10 cellular contexts compared by ENCODE assay signal in the genomic region with DNA sequence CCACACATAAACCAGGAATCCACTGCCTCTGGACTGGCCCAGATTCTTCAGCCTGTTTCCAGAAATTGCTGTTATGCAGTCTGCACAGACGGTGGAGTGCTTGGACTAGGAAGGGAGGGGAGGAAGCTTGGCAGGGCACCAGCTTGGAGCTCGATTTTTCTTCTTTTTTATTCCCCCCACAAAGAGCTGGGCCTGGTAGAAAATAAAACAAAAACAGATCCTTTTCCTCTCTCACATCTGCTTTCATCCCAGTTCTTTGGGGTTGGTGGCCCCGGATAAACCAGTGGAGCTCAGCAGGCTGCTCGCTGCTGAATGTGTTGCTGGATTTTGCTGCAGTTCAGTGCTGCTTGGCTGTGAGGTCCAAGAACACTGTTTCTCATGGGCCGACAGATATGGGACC. TPM values are rescaled to one million over a fixed set of nuclear protein-coding genes. Genes with fewer than 3 reads are reported as not detected.
A peak's percentile ranks its signal among the peaks of the same experiment; 100 is the strongest.
DNase-seq lines count a peak whose midpoint lies in the region; ATAC-seq and TF ChIP-seq lines count a peak whose summit lies in the region.
"Had no signal": no experiment of that assay in that cellular context is flagged by ENCODE, and none has a peak within 500 bp of the region (broad histone marks: within the 10 kb centered on the region; RNA-seq: fewer than 3 reads in every experiment).

No MANE protein-coding gene starts in this region.

- no peaks in the 10 kb centered on the region for H3K79me2 ChIP-seq in smooth muscle cell (ENCODE audit: low read depth)

- no peak overlapping the region for H2AFZ ChIP-seq in IMR-90 (replicated peaks; ENCODE audit: low read length, poor library complexity)
- H2AFZ ChIP-seq in smooth muscle cell (ENCODE audit: low read depth): no peak overlapping the region

- no peaks in the 10 kb centered on the region for H3K79me1 ChIP-seq in IMR-90 (ENCODE audit: low read depth in 1 of 2, low read length in 2 of 2)

- H3K9ac ChIP-seq in IMR-90 (ENCODE audit: low read depth, low read length): no peak overlapping the region
- no peak overlapping the region for H3K9ac ChIP-seq in smooth muscle cell (ENCODE audit: low read depth)

- TF ChIP-seq RAD21 in IMR-90 (IDR thresholded peaks at IDR 0.05; ENCODE audit: low read length): peak; percentile 44

- H3F3A ChIP-seq in smooth muscle cell (ENCODE audit: low read depth): no peaks in the 10 kb centered on the region

- no peak overlapping the region for H2BK5ac ChIP-seq in IMR-90 (ENCODE audit: low read depth, low read length, poor library complexity, severe bottlenecking)

- dilution Hi-C loops in IMR-90 (cut with HindIII; ENCODE audit: low sequenced_read_pairs, unreplicated experiment): no loop called here

- H3K9me3 ChIP-seq in IMR-90 (ENCODE audit: control insufficient read depth, insufficient read depth, low read length) (no peaks in the 10 kb centered on the region), smooth muscle cell (replicated peaks; ENCODE audit: low read depth) (no peaks in the 10 kb centered on the region)

- no peak overlapping the region for H3K4me2 ChIP-seq in IMR-90 (ENCODE audit: low read depth, low read length)
- no peak overlapping the region for H3K4me2 ChIP-seq in smooth muscle cell

- no peak overlapping the region for H3K14ac ChIP-seq in IMR-90 (replicated peaks; ENCODE audit: low read depth, low read length)

- H3K27ac Mint-ChIP-seq in stimulated activated naive CD8-positive, alpha-beta T cell treated with anti-CD3 and anti-CD28 coated beads, Interleukin-15, amount 100 ng/mL, for 72 hours: no peak overlapping the region

- H3K27ac ChIP-seq in IMR-90 (ENCODE audit: insufficient read depth, low read length) (no peak overlapping the region), angular gyrus (ENCODE audit: low read depth, low read length) (peak overlapping the region; percentile 78), smooth muscle cell (ENCODE audit: low read depth) (no peak overlapping the region)

- in situ Hi-C loops in IMR-90 (cut with MboI; ENCODE audit: low sequenced_read_pairs): no loop called here

- H3K23ac ChIP-seq in IMR-90 (ENCODE audit: low read depth, low read length): no peak overlapping the region

- H2AK9ac ChIP-seq in IMR-90 (replicated peaks; ENCODE audit: low read depth, low read length, poor library complexity): no peak overlapping the region

- H3K9me1 ChIP-seq in IMR-90 (ENCODE audit: insufficient read depth, low read length): no peaks in the 10 kb centered on the region

- no peaks in the 10 kb centered on the region for H4K20me1 ChIP-seq in IMR-90 (ENCODE audit: insufficient read depth, low read length)
- no peaks in the 10 kb centered on the region for H4K20me1 ChIP-seq in smooth muscle cell (ENCODE audit: low read depth)

- CTCF ChIA-PET in IMR-90 (lab: Yijun Ruan, JAX): interaction anchor here (0.5 kb wide), 1 partner anchor 211 kb away, joined by 3 read pairs; no protein-coding TSS in a partner anchor

- peak; percentile 29 for TF ChIP-seq CTCF in IMR-90 (conservative IDR thresholded peaks at IDR 0.05; ENCODE audit: low read depth, low read length)
- peak; percentile 15 for TF ChIP-seq CTCF in smooth muscle cell (IDR thresholded peaks at IDR 0.05; ENCODE audit: borderline replicate concordance, insufficient read depth, poor library complexity, severe bottlenecking)

- H3K27me3 ChIP-seq in IMR-90 (ENCODE audit: control insufficient read depth, insufficient read depth, low read length): peaks cover 2% of the 10 kb centered on the region; the same call in 1 of the 2 replicates
- H3K27me3 ChIP-seq in smooth muscle cell (ENCODE audit: low read depth): no peaks in the 10 kb centered on the region

- TF ChIP-seq POLR2A in IMR-90 (IDR thresholded peaks at IDR 0.05; ENCODE audit: low read depth, low read length): no peak

- no peak overlapping the region for H3K18ac ChIP-seq in IMR-90 (ENCODE audit: low read depth, low read length)

- H3K36me3 ChIP-seq in IMR-90 (ENCODE audit: control insufficient read depth, insufficient read depth, low read length) (no peaks in the 10 kb centered on the region), smooth muscle cell (ENCODE audit: low read depth) (no peaks in the 10 kb centered on the region)

- no TSS peak for BruUV-seq in IMR-90 (replicated peaks; lab: Mats Ljungman, UMichigan)

- 10% methylated on average over 2 of the region's 5 CpGs; no CpG with 5 or more reads in 1 of the 2 experiments for whole genome bisulfite sequencing in IMR-90 (ENCODE audit: extremely low coverage in 2 of 2, insufficient read length in 1 of 2), 2 experiments
- WGBS in smooth muscle cell (ENCODE audit: low lambda C conversion rate): 38% methylated on average over 5 of the region's 5 CpGs

- H3K9me3 Mint-ChIP-seq in stimulated activated naive CD8-positive, alpha-beta T cell treated with anti-CD3 and anti-CD28 coated beads, Interleukin-15, amount 100 ng/mL, for 72 hours: peaks cover 10 to 11% of the 10 kb centered on the region in 2 donors

- no peak overlapping the region for H4K8ac ChIP-seq in IMR-90 (ENCODE audit: low read depth in 2 of 2, low read length in 2 of 2)

- no peaks in the 10 kb centered on the region for H3K27me3 Mint-ChIP-seq in stimulated activated naive CD8-positive, alpha-beta T cell treated with anti-CD3 and anti-CD28 coated beads, Interleukin-15, amount 100 ng/mL, for 72 hours

- intact Hi-C loops in IMR-90 (cut with micrococcal nuclease): loop anchor here (1.0 kb wide), 1 partner anchor 211 kb away; no protein-coding TSS in a partner anchor

- H4K5ac ChIP-seq in IMR-90 (ENCODE audit: low read depth, low read length): no peak overlapping the region

- no peak overlapping the region for H3K4me3 Mint-ChIP-seq in stimulated activated naive CD8-positive, alpha-beta T cell treated with anti-CD3 and anti-CD28 coated beads, Interleukin-15, amount 100 ng/mL, for 72 hours

- H3K4me3 ChIP-seq in IMR-90 (ENCODE audit: insufficient read depth, low read depth, low read length) (no peak overlapping the region), smooth muscle cell (no peak overlapping the region)

- no peak overlapping the region for H2BK15ac ChIP-seq in IMR-90 (ENCODE audit: low read depth, low read length)

- POLR2A ChIA-PET in IMR-90 (lab: Charles Lee; ENCODE audit: unreplicated experiment): no interaction called here

- H3K56ac ChIP-seq in IMR-90 (ENCODE audit: extremely low read depth, insufficient read depth, low read length): no peak overlapping the region

- no peaks in the 10 kb centered on the region for H3K4me1 Mint-ChIP-seq in stimulated activated naive CD8-positive, alpha-beta T cell treated with anti-CD3 and anti-CD28 coated beads, Interleukin-15, amount 100 ng/mL, for 72 hours

- H4K91ac ChIP-seq in IMR-90 (ENCODE audit: insufficient read depth, low read depth, low read length): no peak overlapping the region

- no peak overlapping the region for H2BK120ac ChIP-seq in IMR-90 (ENCODE audit: low read depth, low read length)

- ATAC-seq in IMR-90 (ENCODE audit: low read depth): no peak
- no peak for ATAC-seq in stimulated activated naive CD8-positive, alpha-beta T cell treated with anti-CD3 and anti-CD28 coated beads, Interleukin-15, amount 100 ng/mL, for 72 hours
- ATAC-seq: Panc1 had no signal

- H3K4ac ChIP-seq in IMR-90 (ENCODE audit: low read depth, low read length): no peak overlapping the region

- H3K4me1 ChIP-seq in IMR-90 (ENCODE audit: control insufficient read depth, insufficient read depth, low read length) (no peaks in the 10 kb centered on the region), smooth muscle cell (ENCODE audit: low read depth) (peaks cover 17% of the 10 kb centered on the region)

- no peak overlapping the region for H2BK20ac ChIP-seq in IMR-90 (ENCODE audit: low read depth, low read length)

- DNase-seq in IMR-90 (no peak), inferior parietal cortex (ENCODE audit: extremely low spot score) (peak; percentile 81), smooth muscle cell (lab: John Stamatoyannopoulos, UW; ENCODE audit: unreplicated experiment) (no peak), CD1c-positive myeloid dendritic cell (ENCODE audit: extremely low spot score) (no peak), RPMI8226 (no peak)
- DNase-seq in stimulated activated naive CD8-positive, alpha-beta T cell treated with anti-CD3 and anti-CD28 coated beads, Interleukin-15, amount 100 ng/mL, for 72 hours: no peak
- DNase-seq: activated naive CD4-positive, alpha-beta T cell; dermis blood vessel endothelial cell had no signal

- no peak overlapping the region for H2AK5ac ChIP-seq in IMR-90 (ENCODE audit: low read depth, low read length)

TF ChIP-seq in IMR-90, 13 proteins besides CTCF, POLR2A, EP300 and RAD21:
- no peak for TF ChIP-seq MAFK (IDR thresholded peaks at IDR 0.05; ENCODE audit: low read depth, low read length)
- 0 out of 2 replicates have a peak, but pooled peaks have one; percentile 5 for TF ChIP-seq SMC3 (IDR thresholded peaks at IDR 0.05; ENCODE audit: low read depth, low read length)

RNA-seq across cellular contexts. Expression of gene LRRTM1, which starts 16.0 kb away (rescaled TPM):
- total RNA-seq in IMR-90 (2012; rRNA removed) (not detected in 2 replicates), smooth muscle cell (7.4 and 14.9 TPM in 2 replicates)
- polyA plus RNA-seq in IMR-90 (2012; rRNA removed) (not detected in 2 replicates), smooth muscle cell (9.3 and 17.7 TPM in 2 replicates)
- not detected in 2 replicates for polyA plus RNA-seq in IMR-90 (2012; cell fraction: cytosol; rRNA removed)
- polyA plus RNA-seq in IMR-90 (2012; cell fraction: nucleus; rRNA removed; ENCODE audit: low replicate concordance): not detected in 2 replicates
- total RNA-seq: dermis blood vessel endothelial cell had no signal
